Comparison of ENCODE assay signal across 15 cellular contexts in the genomic region with DNA sequence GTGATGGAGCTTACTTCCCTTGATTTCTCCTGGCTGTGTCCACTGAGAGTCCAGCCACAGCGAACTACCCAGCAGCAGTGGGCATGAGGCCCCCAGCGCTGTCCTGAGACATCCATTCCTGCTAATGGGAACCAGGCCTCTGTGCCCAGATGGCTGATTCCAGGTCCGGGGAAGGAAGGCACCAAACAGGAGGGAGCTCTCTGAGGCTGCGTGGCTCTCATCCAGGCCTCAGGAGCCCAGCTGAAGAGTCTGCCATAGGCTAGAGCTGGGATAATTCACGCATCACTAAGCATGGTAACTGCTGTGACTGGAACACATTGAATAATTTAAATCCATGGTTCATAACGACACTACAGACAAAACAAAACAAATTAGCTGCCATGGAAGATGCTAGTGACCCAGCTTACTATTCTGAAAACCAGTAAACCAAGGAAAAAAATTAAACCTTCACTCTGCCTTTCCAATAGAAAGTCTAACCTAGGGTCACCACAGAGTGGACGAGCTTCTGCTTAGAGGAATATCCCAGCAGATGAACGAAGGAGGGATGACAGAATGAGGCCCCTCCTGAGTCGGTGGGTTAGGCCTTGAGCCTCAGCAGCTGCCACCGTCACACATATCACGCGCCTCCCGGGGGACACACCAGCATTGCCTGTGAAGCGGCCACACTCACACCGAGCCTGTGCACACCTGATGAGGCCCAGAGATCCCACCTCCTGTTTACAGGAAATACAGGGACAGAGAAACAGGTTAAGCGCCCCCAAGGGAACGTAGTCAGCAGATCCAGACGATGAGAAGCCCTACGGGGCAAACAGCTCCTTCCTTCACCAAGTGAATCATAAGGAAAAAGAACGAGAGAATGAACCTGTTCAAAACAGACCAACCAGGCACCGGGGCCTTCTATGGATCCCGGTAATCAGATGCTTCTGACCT. TPM values are rescaled to one million over a fixed set of nuclear protein-coding genes. Genes with fewer than 3 reads are reported as not detected.
DNase-seq lines count a peak whose midpoint lies in the region; ATAC-seq, FAIRE-seq and TF ChIP-seq lines count a peak whose summit lies in the region.
"Had no signal": no experiment of that assay in that cellular context is flagged by ENCODE, and none has a peak within 500 bp of the region (broad histone marks: within the 10 kb centered on the region; RNA-seq: fewer than 3 reads in every experiment).

No MANE protein-coding gene starts in this region.

- no peak overlapping the region for H3K4me3 Mint-ChIP-seq in nephron

- peaks cover 18% of the 10 kb centered on the region for H3K4me1 Mint-ChIP-seq in nephron

- TF ChIP-seq CTCF in D721Med (IDR thresholded peaks at IDR 0.05; ENCODE audit: insufficient read depth, missing control alignments) (no peak), nephron (IDR thresholded peaks at IDR 0.05; ENCODE audit: unreplicated experiment in 3 of 3) (no peak)

- peaks cover 64% of the 10 kb centered on the region for H3K36me3 Mint-ChIP-seq in nephron (ENCODE audit: low read depth)
- H3K36me3 Mint-ChIP-seq in activated naive CD4-positive, alpha-beta T cell treated with anti-CD3 and anti-CD28 coated beads, Interleukin-2, amount 50 U/mL, for 72 hours: no peaks in the 10 kb centered on the region

- ATAC-seq in activated naive CD4-positive, alpha-beta T cell treated with anti-CD3 and anti-CD28 coated beads, Interleukin-2, amount 50 U/mL, for 72 hours: no peak
- no peak for ATAC-seq in HG02870 (IDR thresholded peaks at IDR 0.05; ENCODE audit: unreplicated experiment)
- ATAC-seq in HG02678 (IDR thresholded peaks at IDR 0.05; ENCODE audit: unreplicated experiment): no peak

- DNase-seq in D721Med (ENCODE audit: insufficient read length, low spot score) (peak; percentile 27), NCI-H1694 (lab: John Stamatoyannopoulos, UW) (peak; percentile 95), astrocyte of the hippocampus (ENCODE audit: low read depth, low spot score) (peak; percentile 47), SK-N-DZ (ENCODE audit: low spot score) (no peak)
- DNase-seq in activated naive CD4-positive, alpha-beta T cell treated with anti-CD3 and anti-CD28 coated beads, Interleukin-2, amount 50 U/mL, for 72 hours (ENCODE audit: low spot score in 2 of 2): no peak
- DNase-seq: activated CD4-positive, alpha-beta T cell treated with anti-CD3 and anti-CD28 coated beads for 48 hours; activated naive CD4-positive, alpha-beta T cell treated with anti-CD3 and anti-CD28 coated beads, Interleukin-2, amount 50 U/mL, for 16 hours; MG63; ovary; stimulated activated CD4-positive, alpha-beta T cell treated with anti-CD3 and anti-CD28 coated beads, Interleukin-4, amount 100 ng/mL, for 4 hours had no signal

- no peaks in the 10 kb centered on the region for H3K27me3 Mint-ChIP-seq in nephron (ENCODE audit: low read depth)

- FAIRE-seq in D721Med (lab: Jason Lieb, UNC): no peak
- FAIRE-seq: H54, keratinocyte had no signal

- H3K27ac Mint-ChIP-seq in nephron: peak overlapping the region; percentile 64 to 76 (median 68)
- H3K27ac Mint-ChIP-seq in activated naive CD4-positive, alpha-beta T cell treated with anti-CD3 and anti-CD28 coated beads, Interleukin-2, amount 50 U/mL, for 72 hours: no peak overlapping the region

- no peaks in the 10 kb centered on the region for H3K9me3 Mint-ChIP-seq in nephron
- no peaks in the 10 kb centered on the region for H3K9me3 Mint-ChIP-seq in activated naive CD4-positive, alpha-beta T cell treated with anti-CD3 and anti-CD28 coated beads, Interleukin-2, amount 50 U/mL, for 72 hours

RNA-seq across cellular contexts. Expression of a gene that starts 25.0 kb away (rescaled TPM):
- total RNA-seq in activated naive CD4-positive, alpha-beta T cell treated with anti-CD3 and anti-CD28 coated beads, Interleukin-2, amount 50 U/mL, for 72 hours: 10 to 100 TPM; 26.8 to 33.9 TPM
- polyA plus RNA-seq in SK-N-DZ (2014; cell fraction: cytosol; rRNA removed): 30.8 and 36.4 TPM in 2 replicates
- polyA plus RNA-seq in SK-N-DZ (2014; cell fraction: nucleus; rRNA removed): 21.3 and 31.7 TPM in 2 replicates

RNA-seq across cellular contexts. Expression of a gene that starts 35.7 kb away (rescaled TPM):
- total RNA-seq in activated naive CD4-positive, alpha-beta T cell treated with anti-CD3 and anti-CD28 coated beads, Interleukin-2, amount 50 U/mL, for 72 hours: 10 to 100 TPM; 26.9 to 28.3 TPM
- polyA plus RNA-seq in SK-N-DZ (2014; cell fraction: cytosol; rRNA removed): 12.4 and 21.0 TPM in 2 replicates
- 11.6 and 44.0 TPM in 2 replicates for polyA plus RNA-seq in SK-N-DZ (2014; cell fraction: nucleus; rRNA removed)

RNA-seq across cellular contexts. Expression of a gene that starts 36.0 kb away (rescaled TPM):
- 10 to 100 TPM; 12.0 TPM for total RNA-seq in activated naive CD4-positive, alpha-beta T cell treated with anti-CD3 and anti-CD28 coated beads, Interleukin-2, amount 50 U/mL, for 72 hours
- 8.6 and 9.7 TPM in 2 replicates for polyA plus RNA-seq in SK-N-DZ (2014; cell fraction: cytosol; rRNA removed)
- polyA plus RNA-seq in SK-N-DZ (2014; cell fraction: nucleus; rRNA removed): 6.7 and 12.9 TPM in 2 replicates

RNA-seq across cellular contexts. Expression of a gene that starts 48.7 kb away (rescaled TPM):
- 1 to 10 TPM; 1.0 to 2.7 TPM for total RNA-seq in activated naive CD4-positive, alpha-beta T cell treated with anti-CD3 and anti-CD28 coated beads, Interleukin-2, amount 50 U/mL, for 72 hours
- polyA plus RNA-seq in SK-N-DZ (2014; cell fraction: cytosol; rRNA removed): not detected in 2 replicates
- polyA plus RNA-seq in SK-N-DZ (2014; cell fraction: nucleus; rRNA removed): 3.6 TPM in 1 of 2 replicates, not detected in the other

Comparison
In these comparisons a context has a peak if more than half of its experiments do, and no peak if none do; other contexts are left out.
1. DNase-seq: peak in D721Med (single experiment), NCI-H1694 (single experiment) and astrocyte of the hippocampus (single experiment); none in activated naive CD4-positive, alpha-beta T cell treated with anti-CD3 and anti-CD28 coated beads, Interleukin-2, amount 50 U/mL, for 72 hours (0 of 2) and SK-N-DZ (single experiment).
2. H3K27ac Mint-ChIP-seq: peak in nephron (3 of 3); none in activated naive CD4-positive, alpha-beta T cell treated with anti-CD3 and anti-CD28 coated beads, Interleukin-2, amount 50 U/mL, for 72 hours (0 of 2).